Comparison of ENCODE assay signal across 1 cellular context in the genomic region with DNA sequence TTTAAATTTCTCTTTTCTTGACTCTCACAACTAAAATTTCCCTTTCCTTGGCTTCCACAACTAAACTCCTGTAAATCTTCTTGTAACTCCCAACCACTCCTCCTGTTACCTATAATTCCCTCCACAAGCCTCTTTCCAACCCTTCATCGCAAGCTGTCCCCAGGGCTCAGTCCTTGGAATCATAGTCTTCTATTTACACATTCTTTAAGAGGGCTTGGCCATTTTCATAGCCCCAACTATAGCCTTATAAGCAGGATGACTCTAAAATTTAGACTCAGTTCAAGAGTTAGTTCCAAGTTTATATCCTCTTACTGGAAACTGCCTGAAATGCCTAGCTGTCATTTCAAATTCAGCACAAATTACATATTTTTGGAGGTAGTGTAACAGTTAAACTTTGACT.
TF ChIP-seq lines count a peak whose summit lies in the region.

No MANE protein-coding gene starts in this region.

TF ChIP-seq in WTC11, 78 proteins besides CTCF, POLR2A, EP300 and RAD21 (continued from another document):
- no peak for TF ChIP-seq ZNF317 (CRISPR knock-in tag; IDR thresholded peaks at IDR 0.05; ENCODE audit: borderline replicate concordance, low read depth)
TF ChIP-seq in WTC11: peak in this region for 0.
